Comparison of ENCODE assay signal across 14 cellular contexts in genomic region chr2:231660860-231661259, GRCh38. TPM values are rescaled to one million over a fixed set of nuclear protein-coding genes. Genes with fewer than 3 reads are reported as not detected.
DNase-seq lines count a peak whose midpoint lies in the region; ATAC-seq and TF ChIP-seq lines count a peak whose summit lies in the region.
"Had no signal": no experiment of that assay in that cellular context is flagged by ENCODE, and none has a peak within 500 bp of the region (broad histone marks: within the 10 kb centered on the region; RNA-seq: fewer than 3 reads in every experiment).

No MANE protein-coding gene starts in this region.

- no peaks in the 10 kb centered on the region for H3K9me3 Mint-ChIP-seq in activated T-cell treated with anti-CD3 and anti-CD28 coated beads, Interleukin-2, amount 50 U/mL, for 4 hours
- peaks cover 0 to 6% of the 10 kb centered on the region in 2 donors for H3K9me3 Mint-ChIP-seq in activated T-cell treated with anti-CD3 and anti-CD28 coated beads, Interleukin-2, amount 50 U/mL, for 72 hours

- H3K27ac ChIP-seq in SJSA1: peak overlapping the region; percentile 5; the same call in 1 of the 2 replicates
- peak overlapping the region; percentile 53 to 99 (median 96) for H3K27ac ChIP-seq in stomach
- H3K27ac ChIP-seq in spleen: peak overlapping the region in 2 of 8 donors; percentile 93 to 96

- H3K9me3 ChIP-seq in SJSA1 (replicated peaks) (no peaks in the 10 kb centered on the region), stomach (no peaks in the 10 kb centered on the region), spleen (peaks cover 0 to 5% (median 0%) of the 10 kb centered on the region in 8 donors)
- H3K9me3 ChIP-seq: suprapubic skin had no signal

- no peak for DNase-seq in activated T-cell treated with anti-CD3 and anti-CD28 coated beads, Interleukin-2, amount 50 U/mL, for 4 hours
- DNase-seq in activated T-cell treated with anti-CD3 and anti-CD28 coated beads, Interleukin-2, amount 50 U/mL, for 72 hours: no peak
- DNase-seq in SJSA1 (ENCODE audit: low read depth in 1 of 2, low spot score in 2 of 2) (no peak), iPS-NIHi7 (ENCODE audit: extremely low spot score) (peak; percentile 5), stomach (peak; percentile 45), nucleus accumbens (lab: John Stamatoyannopoulos, UW) (no peak), spleen (no peak)
- DNase-seq: ACHN; activated CD8-positive, alpha-beta memory T cell treated with anti-CD3 and anti-CD28 coated beads, Interleukin-2, amount 50 U/mL, for 48 hours; NCI-H2029; NCI-H526; PC-3 had no signal

- intact Hi-C loops in stomach (cut with DNase I; ENCODE audit: low total_unique reads): no loop called here
- intact Hi-C loops in spleen (cut with DNase I; ENCODE audit: low total_unique reads): loop anchor here (10.0 kb wide), 1 partner anchor 54 kb away; no protein-coding TSS in a partner anchor

- no peak overlapping the region for H3K4me3 ChIP-seq in SJSA1
- H3K4me3 ChIP-seq in stomach: no peak overlapping the region
- no peak overlapping the region for H3K4me3 ChIP-seq in spleen
- H3K4me3 ChIP-seq: suprapubic skin had no signal

- TF ChIP-seq CTCF in stomach (IDR thresholded peaks at IDR 0.05) (no peak), spleen (IDR thresholded peaks at IDR 0.05 in 8 of 11, conservative IDR thresholded peaks at IDR 0.05 in 3 of 11) (no peak)

- TF ChIP-seq POLR2A in stomach (IDR thresholded peaks at IDR 0.05) (no peak), spleen (IDR thresholded peaks at IDR 0.05) (no peak)

- H3K27me3 Mint-ChIP-seq in activated T-cell treated with anti-CD3 and anti-CD28 coated beads, Interleukin-2, amount 50 U/mL, for 4 hours (ENCODE audit: low read depth): no peaks in the 10 kb centered on the region
- no peaks in the 10 kb centered on the region for H3K27me3 Mint-ChIP-seq in activated T-cell treated with anti-CD3 and anti-CD28 coated beads, Interleukin-2, amount 50 U/mL, for 72 hours (ENCODE audit: low read depth)

- ATAC-seq in activated T-cell treated with anti-CD3 and anti-CD28 coated beads, Interleukin-2, amount 50 U/mL, for 4 hours: no peak
- ATAC-seq in activated T-cell treated with anti-CD3 and anti-CD28 coated beads, Interleukin-2, amount 50 U/mL, for 72 hours (replicated peaks in 1 of 2): no peak
- ATAC-seq in HG03280 (IDR thresholded peaks at IDR 0.05; ENCODE audit: unreplicated experiment): no peak
- ATAC-seq: PC-3 had no signal

- H3K36me3 ChIP-seq in SJSA1 (no peaks in the 10 kb centered on the region), stomach (no peaks in the 10 kb centered on the region), spleen (no peaks in the 10 kb centered on the region)
- H3K36me3 ChIP-seq: suprapubic skin had no signal

- 37 to 72% (median 57%) methylated on average over 8 of the region's 8 CpGs for WGBS in stomach, 5 donors
- 82 to 95% (median 93%) methylated on average over 8 of the region's 8 CpGs for WGBS in spleen, 5 donors

- H3K4me3 Mint-ChIP-seq in activated T-cell treated with anti-CD3 and anti-CD28 coated beads, Interleukin-2, amount 50 U/mL, for 4 hours: peak overlapping the region; percentile 73
- peak overlapping the region in 1 of 2 donors; percentile 74 for H3K4me3 Mint-ChIP-seq in activated T-cell treated with anti-CD3 and anti-CD28 coated beads, Interleukin-2, amount 50 U/mL, for 72 hours

- H3K36me3 Mint-ChIP-seq in activated T-cell treated with anti-CD3 and anti-CD28 coated beads, Interleukin-2, amount 50 U/mL, for 4 hours (ENCODE audit: insufficient read depth): no peaks in the 10 kb centered on the region
- peaks cover 0 to 2% of the 10 kb centered on the region in 2 donors for H3K36me3 Mint-ChIP-seq in activated T-cell treated with anti-CD3 and anti-CD28 coated beads, Interleukin-2, amount 50 U/mL, for 72 hours (ENCODE audit: insufficient read depth in 2 of 2)

- peaks cover 38% of the 10 kb centered on the region for H3K4me1 ChIP-seq in SJSA1 (replicated peaks)
- peaks cover 13 to 33% (median 31%) of the 10 kb centered on the region in 4 donors for H3K4me1 ChIP-seq in stomach
- peaks cover 5 to 44% (median 24%) of the 10 kb centered on the region in 6 donors for H3K4me1 ChIP-seq in spleen

- no peak overlapping the region for H3K27ac Mint-ChIP-seq in activated T-cell treated with anti-CD3 and anti-CD28 coated beads, Interleukin-2, amount 50 U/mL, for 72 hours

- H3K4me1 Mint-ChIP-seq in activated T-cell treated with anti-CD3 and anti-CD28 coated beads, Interleukin-2, amount 50 U/mL, for 4 hours (ENCODE audit: low read depth): peaks cover 16% of the 10 kb centered on the region
- peaks cover 30% of the 10 kb centered on the region for H3K4me1 Mint-ChIP-seq in activated T-cell treated with anti-CD3 and anti-CD28 coated beads, Interleukin-2, amount 50 U/mL, for 72 hours (ENCODE audit: low read depth)

- H3K27me3 ChIP-seq in SJSA1 (replicated peaks): no peaks in the 10 kb centered on the region
- no peaks in the 10 kb centered on the region for H3K27me3 ChIP-seq in stomach
- no peaks in the 10 kb centered on the region for H3K27me3 ChIP-seq in spleen (replicated peaks in 1 of 7)
- H3K27me3 ChIP-seq: suprapubic skin had no signal

- TF ChIP-seq EP300 in stomach (IDR thresholded peaks at IDR 0.05): no peak

RNA-seq across cellular contexts. Expression of gene PTMA, which starts 47.5 kb away (rescaled TPM):
- 1,000 to 10,000 TPM; 2,248 to 2,672 (median 2,390) TPM for total RNA-seq in activated T-cell treated with anti-CD3 and anti-CD28 coated beads, Interleukin-2, amount 50 U/mL, for 4 hours
- 1,000 to 10,000 TPM; 1,057 to 1,154 TPM for total RNA-seq in activated T-cell treated with anti-CD3 and anti-CD28 coated beads, Interleukin-2, amount 50 U/mL, for 72 hours
- total RNA-seq in SJSA1 (2014; rRNA removed; shearing (Covaris generic)): 971 and 998 TPM in 2 replicates
- total RNA-seq in stomach (1,000 to 10,000 TPM in 1 of 5 donors, 100 to 1,000 TPM in 4; 244 to 1,175 (median 701) TPM), spleen (100 to 1,000 TPM; 509 to 901 (median 767) TPM)
- polyA plus RNA-seq in stomach (1,000 to 10,000 TPM; 1,451 to 2,006 (median 1,527) TPM), spleen (1,000 to 10,000 TPM; 1,653 to 2,114 (median 1,725) TPM)

Comparison
In these comparisons a context has a peak if more than half of its experiments do, and no peak if none do; other contexts are left out.
1. DNase-seq: peak in iPS-NIHi7 (single experiment) and stomach (single experiment); none in activated T-cell treated with anti-CD3 and anti-CD28 coated beads, Interleukin-2, amount 50 U/mL, for 4 hours (single experiment), activated T-cell treated with anti-CD3 and anti-CD28 coated beads, Interleukin-2, amount 50 U/mL, for 72 hours (0 of 2), SJSA1 (0 of 2), nucleus accumbens (0 of 56) and spleen (single experiment).